ENCODE assay signal across 2 cellular contexts in genomic region chr7:16062269-16062668, GRCh38.
TF ChIP-seq lines count a peak whose summit lies in the region.

No MANE protein-coding gene starts in this region.

TF ChIP-seq in SK-N-SH, 30 proteins besides CTCF, POLR2A, EP300 and RAD21 (continued from another document):
- TF ChIP-seq PBX3 (IDR thresholded peaks at IDR 0.05): no peak
- TF ChIP-seq POLR2AphosphoS5 (IDR thresholded peaks at IDR 0.05; ENCODE audit: low read depth, low read length): no peak
- TF ChIP-seq EZH2phosphoT487 (IDR thresholded peaks at IDR 0.05; ENCODE audit: borderline replicate concordance, low read depth): no peak
- TF ChIP-seq FOSL2 (IDR thresholded peaks at IDR 0.05; ENCODE audit: borderline replicate concordance, low read depth): no peak

TF ChIP-seq in SK-N-SH treated with all-trans-retinoic acid at 6 μM for 48 hours, 23 proteins besides CTCF, POLR2A, EP300 and RAD21 (continued from another document):
- TF ChIP-seq, protein P1, sequence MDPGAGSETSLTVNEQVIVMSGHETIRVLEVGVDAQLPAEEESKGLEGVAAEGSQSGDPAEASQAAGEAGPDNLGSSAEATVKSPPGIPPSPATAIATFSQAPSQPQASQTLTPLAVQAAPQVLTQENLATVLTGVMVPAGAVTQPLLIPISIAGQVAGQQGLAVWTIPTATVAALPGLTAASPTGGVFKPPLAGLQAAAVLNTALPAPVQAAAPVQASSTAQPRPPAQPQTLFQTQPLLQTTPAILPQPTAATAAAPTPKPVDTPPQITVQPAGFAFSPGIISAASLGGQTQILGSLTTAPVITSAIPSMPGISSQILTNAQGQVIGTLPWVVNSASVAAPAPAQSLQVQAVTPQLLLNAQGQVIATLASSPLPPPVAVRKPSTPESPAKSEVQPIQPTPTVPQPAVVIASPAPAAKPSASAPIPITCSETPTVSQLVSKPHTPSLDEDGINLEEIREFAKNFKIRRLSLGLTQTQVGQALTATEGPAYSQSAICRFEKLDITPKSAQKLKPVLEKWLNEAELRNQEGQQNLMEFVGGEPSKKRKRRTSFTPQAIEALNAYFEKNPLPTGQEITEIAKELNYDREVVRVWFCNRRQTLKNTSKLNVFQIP (CRISPR knock-in tag; IDR thresholded peaks at IDR 0.05; ENCODE audit: borderline replicate concordance, low read depth): no peak
- TF ChIP-seq CREB5 (CRISPR knock-in tag; IDR thresholded peaks at IDR 0.05; ENCODE audit: low read depth): no peak
- TF ChIP-seq ZNF8 (CRISPR knock-in tag; IDR thresholded peaks at IDR 0.05): no peak
- no peak for TF ChIP-seq ARNTL (CRISPR knock-in tag; IDR thresholded peaks at IDR 0.05; ENCODE audit: borderline replicate concordance, low read depth)
- no peak for TF ChIP-seq BACH2 (CRISPR knock-in tag; IDR thresholded peaks at IDR 0.05; ENCODE audit: borderline replicate concordance)
- no peak for TF ChIP-seq ISL1 (CRISPR knock-in tag; IDR thresholded peaks at IDR 0.05)
- TF ChIP-seq OSR1 (CRISPR knock-in tag; IDR thresholded peaks at IDR 0.05): no peak
- TF ChIP-seq PATZ1 (CRISPR knock-in tag; IDR thresholded peaks at IDR 0.05; ENCODE audit: borderline replicate concordance): no peak
